In genomic region chr15:83559310-83559966, GRCh38 we compare ENCODE assay signal across 1 cellular context.
TF ChIP-seq lines count a peak whose summit lies in the region.

No MANE protein-coding gene starts in this region.

TF ChIP-seq in IMR-90, 13 proteins besides CTCF, POLR2A, EP300 and RAD21 (continued from another document):
- TF ChIP-seq ELK1 (IDR thresholded peaks at IDR 0.05; ENCODE audit: borderline replicate concordance, low read depth, low read length) (no peak), USF2 (IDR thresholded peaks at IDR 0.05; ENCODE audit: low read depth, low read length) (no peak)
